In the genomic region with DNA sequence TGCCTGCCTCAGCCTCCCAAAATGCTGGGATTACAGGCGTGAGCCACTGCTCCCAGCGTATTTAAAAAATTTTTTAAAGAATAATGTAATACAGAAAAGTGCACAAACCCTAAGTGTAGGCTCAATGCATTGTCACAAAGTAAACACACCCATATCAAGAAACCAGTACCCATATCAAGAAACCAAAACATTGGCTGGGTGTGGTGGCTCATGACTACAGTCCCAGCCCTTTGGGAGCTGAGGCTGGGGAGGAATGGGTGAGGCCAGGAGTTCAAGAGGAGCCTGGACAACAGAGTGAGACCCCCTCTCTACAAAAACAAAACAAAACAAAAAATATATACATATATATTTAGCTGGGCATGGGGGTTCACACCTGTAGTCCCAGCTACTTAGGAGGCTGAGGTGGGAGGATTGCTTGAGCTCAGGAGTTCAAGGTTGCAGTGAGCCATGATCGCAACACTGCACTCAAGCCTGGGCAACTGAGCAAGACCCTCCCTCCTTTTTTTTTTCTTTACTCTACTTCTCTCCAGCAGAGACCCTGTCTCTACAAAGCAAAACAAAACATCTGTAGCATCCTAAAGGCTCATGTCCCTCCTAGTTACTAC, we compare ENCODE assay signal across 26 cellular contexts. TPM values are rescaled to one million over a fixed set of nuclear protein-coding genes. Genes with fewer than 3 reads are reported as not detected.
DNase-seq lines count a peak whose midpoint lies in the region; ATAC-seq, FAIRE-seq and TF ChIP-seq lines count a peak whose summit lies in the region.
"Had no signal": no experiment of that assay in that cellular context is flagged by ENCODE, and none has a peak within 500 bp of the region (broad histone marks: within the 10 kb centered on the region; RNA-seq: fewer than 3 reads in every experiment).

No MANE protein-coding gene starts in this region.

- no peak overlapping the region for H3K4me3 Mint-ChIP-seq in activated naive CD4-positive, alpha-beta T cell treated with anti-CD3 and anti-CD28 coated beads for 36 hours
- H3K4me3 Mint-ChIP-seq: B cell; CD8-positive, alpha-beta T cell; HFFc6 had no signal

- H3K4me1 ChIP-seq in right cardiac atrium (ENCODE audit: control insufficient read depth, insufficient read depth, low read length) (no peaks in the 10 kb centered on the region), heart left ventricle (no peaks in the 10 kb centered on the region), K562 (replicated peaks in 1 of 2; ENCODE audit: control insufficient read depth in 2 of 2, insufficient read depth in 2 of 2, low read length in 2 of 2) (peaks cover 0 to 15% of the 10 kb centered on the region in 2 experiments; a peak in 2 of 5 replicates), small intestine (ENCODE audit: control insufficient read depth in 2 of 2, insufficient read depth in 1 of 2, low read depth in 1 of 2, low read length in 1 of 2) (no peaks in the 10 kb centered on the region)
- H3K4me1 ChIP-seq: Caco-2 had no signal

- no peak overlapping the region for H3K27ac ChIP-seq in right cardiac atrium (ENCODE audit: low read length)
- H3K27ac ChIP-seq in heart left ventricle = no peak overlapping the region
- H3K27ac ChIP-seq in K562 (ENCODE audit: extremely low read depth, low read depth, low read length) = no peak overlapping the region
- H3K27ac ChIP-seq in small intestine (ENCODE audit: low read depth in 1 of 2, low read length in 1 of 2) = no peak overlapping the region
- H3K27ac ChIP-seq: 22Rv1, BLaER1, C4-2B, GM23248 had no signal

- H3K4me3 ChIP-seq in right cardiac atrium (ENCODE audit: low read length) = no peak overlapping the region
- no peak overlapping the region for H3K4me3 ChIP-seq in heart left ventricle
- H3K4me3 ChIP-seq in K562 = no peak overlapping the region
- no peak overlapping the region for H3K4me3 ChIP-seq in small intestine (ENCODE audit: low read depth in 1 of 2, low read length in 2 of 2)
- H3K4me3 ChIP-seq: BLaER1, GM12878, GM23248 had no signal

- FAIRE-seq in K562 (lab: Jason Lieb, UNC) (no peak), small intestine (lab: Jason Lieb, UNC) (no peak)
- FAIRE-seq: A204.1, D721Med, GM12878, GM19239, H1 had no signal

- no peaks in the 10 kb centered on the region for H3K27me3 ChIP-seq in right cardiac atrium (ENCODE audit: control insufficient read depth, insufficient read depth)
- H3K27me3 ChIP-seq in heart left ventricle = no peaks in the 10 kb centered on the region
- H3K27me3 ChIP-seq in K562 (ENCODE audit: control insufficient read depth in 2 of 2, insufficient read depth in 2 of 2, low read length in 2 of 2) = no peaks in the 10 kb centered on the region
- no peaks in the 10 kb centered on the region for H3K27me3 ChIP-seq in small intestine (ENCODE audit: control insufficient read depth in 2 of 2, insufficient read depth in 2 of 2, low read length in 2 of 2)
- H3K27me3 ChIP-seq: BLaER1 had no signal

- H3K36me3 ChIP-seq in heart left ventricle = no peaks in the 10 kb centered on the region
- no peaks in the 10 kb centered on the region for H3K36me3 ChIP-seq in K562 (ENCODE audit: control insufficient read depth, insufficient read depth, low read length)
- H3K36me3 ChIP-seq in small intestine (ENCODE audit: control insufficient read depth in 2 of 2, insufficient read depth in 2 of 2, low read length in 2 of 2) = no peaks in the 10 kb centered on the region
- H3K36me3 ChIP-seq: BLaER1 had no signal

- POLR2A ChIA-PET in K562 (lab: Yijun Ruan, JAX) = interaction anchor here (0.5 to 0.8 kb wide), 2 partner anchors 225 to 925 kb away, joined by 3 read pairs; no protein-coding TSS in a partner anchor

- intact Hi-C loops in right cardiac atrium (cut with DNase I) (no loop called here), heart left ventricle (cut with DNase I) (loop anchor here in 1 of 10 donors (10.0 kb wide), 1 partner anchor 57 kb away; the partner anchor contains the start of gene ZNF785), K562 (cut with micrococcal nuclease) (no loop called here)
- intact Hi-C loops in activated naive CD4-positive, alpha-beta T cell treated with anti-CD3 and anti-CD28 coated beads for 36 hours (cut with micrococcal nuclease) = no loop called here

- H2AFZ ChIP-seq in K562 (ENCODE audit: low read depth, low read length) = no peak overlapping the region
- H2AFZ ChIP-seq: GM23248 had no signal

- CTCF ChIA-PET in K562 (lab: Yijun Ruan, JAX; ENCODE audit: low intra/inter-chr PET ratio) = no interaction called here
- CTCF ChIA-PET in activated naive CD4-positive, alpha-beta T cell treated with anti-CD3 and anti-CD28 coated beads for 36 hours (lab: Charles Lee) = interaction anchor here (0.7 to 1.2 kb wide), 2 partner anchors 9 to 52 kb away, joined by 3 read pairs; no protein-coding TSS in a partner anchor

- H3K79me2 ChIP-seq in K562 (ENCODE audit: control insufficient read depth, insufficient read depth, low read length) = no peaks in the 10 kb centered on the region

- no TSS peak for BruUV-seq in K562 (replicated peaks; lab: Mats Ljungman, UMichigan)

- H3K4me2 ChIP-seq in K562 (ENCODE audit: insufficient read depth, low read length) = no peak overlapping the region
- H3K4me2 ChIP-seq: BLaER1 had no signal

- WGBS in right cardiac atrium = 78% methylated on average over 3 of the region's 3 CpGs
- 77 to 94% (median 88%) methylated on average over 3 of the region's 3 CpGs for WGBS in heart left ventricle, 4 donors
- WGBS in K562 (ENCODE audit: insufficient coverage, low coverage, missing lambda C conversion rate) = 44% methylated on average over 3 of the region's 3 CpGs
- 80 to 90% (median 83%) methylated on average over 3 of the region's 3 CpGs for WGBS in small intestine, 3 donors

- no peak for TF ChIP-seq CTCF in heart left ventricle (IDR thresholded peaks at IDR 0.05)
- no peak for TF ChIP-seq CTCF in K562 (IDR thresholded peaks at IDR 0.05 in 2 of 3, conservative IDR thresholded peaks at IDR 0.05 in 1 of 3; ENCODE audit: insufficient read depth in 2 of 3, low read depth in 1 of 3, low read length in 3 of 3)

- DNase-seq in right cardiac atrium (no peak), heart left ventricle (no peak), K562 (ENCODE audit: extremely low read depth in 1 of 4, low spot score in 3 of 4) (no peak), small intestine (peak; percentile 21), NCI-H510A treated with DMSO at 0.1 percent for 48 hours (lab: John Stamatoyannopoulos, UW) (no peak)
- DNase-seq in activated naive CD4-positive, alpha-beta T cell treated with anti-CD3 and anti-CD28 coated beads for 36 hours = no peak
- DNase-seq: Caco-2; CD4-positive, CD25-positive, alpha-beta regulatory T cell; CD8-positive, alpha-beta T cell; DMS 273 treated with DMSO at 0.1 percent for 48 hours; DMS79; EL; GDM1; GM23248; H7; HFFc6 had no signal

- in situ Hi-C loops in K562 (cut with MboI) = loop anchor here (25.0 kb wide), 2 partner anchors 429 to 1179 kb away; partner anchors contain the start of genes BOLA2, SLX1B and SULT1A4

- H3K9me1 ChIP-seq in K562 (ENCODE audit: control insufficient read depth, insufficient read depth, low read length) = no peaks in the 10 kb centered on the region

- TF ChIP-seq POLR2A in heart left ventricle (IDR thresholded peaks at IDR 0.05) = no peak
- TF ChIP-seq POLR2A in K562 (conservative IDR thresholded peaks at IDR 0.05) = no peak

- H3K27me3 Mint-ChIP-seq in activated naive CD4-positive, alpha-beta T cell treated with anti-CD3 and anti-CD28 coated beads for 36 hours (ENCODE audit: low read depth) = no peaks in the 10 kb centered on the region
- H3K27me3 Mint-ChIP-seq: B cell; CD4-positive, CD25-positive, alpha-beta regulatory T cell had no signal

- TF ChIP-seq EP300 in K562 (IDR thresholded peaks at IDR 0.05; ENCODE audit: low read length) = no peak

- no peaks in the 10 kb centered on the region for H3K9me3 Mint-ChIP-seq in activated naive CD4-positive, alpha-beta T cell treated with anti-CD3 and anti-CD28 coated beads for 36 hours
- H3K9me3 Mint-ChIP-seq: CD4-positive, CD25-positive, alpha-beta regulatory T cell; CD8-positive, alpha-beta T cell; HFFc6 had no signal

- ATAC-seq in right cardiac atrium (peak; percentile 29 to 81), heart left ventricle (no peak), K562 (no peak)
- ATAC-seq: CD8-positive, alpha-beta T cell; GM12878; HCT116 had no signal

- H3K4me1 Mint-ChIP-seq in activated naive CD4-positive, alpha-beta T cell treated with anti-CD3 and anti-CD28 coated beads for 36 hours (ENCODE audit: low read depth) = peaks cover under 1% of the 10 kb centered on the region
- H3K4me1 Mint-ChIP-seq: B cell had no signal

- H3K9ac ChIP-seq in K562 (ENCODE audit: insufficient read depth in 1 of 2, low read depth in 2 of 2, low read length in 2 of 2) = no peak overlapping the region; a peak in 1 of 4 replicates
- H3K9ac ChIP-seq: BLaER1, GM23248 had no signal

- no peaks in the 10 kb centered on the region for H3K36me3 Mint-ChIP-seq in activated naive CD4-positive, alpha-beta T cell treated with anti-CD3 and anti-CD28 coated beads for 36 hours (ENCODE audit: low read depth)
- H3K36me3 Mint-ChIP-seq: CD4-positive, CD25-positive, alpha-beta regulatory T cell; CD8-positive, alpha-beta T cell had no signal

- no peak overlapping the region for H3K27ac Mint-ChIP-seq in activated naive CD4-positive, alpha-beta T cell treated with anti-CD3 and anti-CD28 coated beads for 36 hours
- H3K27ac Mint-ChIP-seq: B cell; CD4-positive, CD25-positive, alpha-beta regulatory T cell; CD8-positive, alpha-beta T cell; HFFc6 had no signal

- H4K20me1 ChIP-seq in K562 (replicated peaks; ENCODE audit: control insufficient read depth, insufficient read depth, low read length) = no peaks in the 10 kb centered on the region
- H4K20me1 ChIP-seq: BLaER1 had no signal

- no peaks in the 10 kb centered on the region for H3K9me3 ChIP-seq in right cardiac atrium (ENCODE audit: control insufficient read depth, low read length)
- H3K9me3 ChIP-seq in heart left ventricle = no peaks in the 10 kb centered on the region
- H3K9me3 ChIP-seq in K562 (replicated peaks; ENCODE audit: control insufficient read depth, insufficient read depth, low read depth, low read length) = no peaks in the 10 kb centered on the region
- no peaks in the 10 kb centered on the region for H3K9me3 ChIP-seq in small intestine (ENCODE audit: control insufficient read depth, low read depth)
- H3K9me3 ChIP-seq: BLaER1, Caco-2 had no signal

- no peak for TF ChIP-seq RAD21 in K562 (CRISPR knock-in tag; conservative IDR thresholded peaks at IDR 0.05 in 1 of 2, IDR thresholded peaks at IDR 0.05 in 1 of 2)

RNA-seq across cellular contexts. Expression of gene PRR14, which starts 9.3 kb away (rescaled TPM):
- total RNA-seq in right cardiac atrium (10 to 100 TPM; 22.9 to 27.6 (median 24.3) TPM), heart left ventricle (10 to 100 TPM; 12.3 to 26.6 (median 20.2) TPM), K562 (2014; rRNA removed) (15.6 and 20.2 TPM in 2 replicates), K562 (2014; rRNA removed; fragmentation: Illumina TruSeq; extraction: Trizol) (6.5 and 6.8 TPM in 2 replicates), K562 (2015; rRNA removed; fragmentation: Illumina TruSeq; extraction: Trizol) (11.5 and 12.5 TPM in 2 replicates), K562 (2021) (62.1 and 63.1 TPM in 2 replicates)
- polyA plus RNA-seq in right cardiac atrium (19.1 TPM), heart left ventricle (10 to 100 TPM; 22.9 to 25.0 TPM), K562 (2011; rRNA removed) (10.0 and 13.0 TPM in 2 replicates), K562 (2014; fragmentation: Illumina TruSeq; extraction: Trizol) (23.8 and 38.3 TPM in 2 replicates), K562 (2014; fragmentation: Nextera tagmentation; extraction: Ambion mirVana) (1 to 10 TPM; 2.2 to 2.3 TPM), K562 (2014; rRNA removed) (20.5 and 26.7 TPM in 2 replicates), small intestine (100 to 1,000 TPM in 2 of 3 donors, 10 to 100 TPM in 1; 42.3 to 131 (median 123) TPM)
- total RNA-seq in K562 (2011; cell fraction: chromatin; rRNA removed; ENCODE audit: low replicate concordance) = 27.0 and 46.3 TPM in 2 replicates
- total RNA-seq in K562 (2011; cell fraction: nucleolus; rRNA removed) = 23.7 and 30.5 TPM in 2 replicates
- 29.4 and 33.8 TPM in 2 replicates for total RNA-seq in K562 (2011; cell fraction: nucleoplasm; rRNA removed)
- polyA plus RNA-seq in K562 (2011; cell fraction: cytosol; rRNA removed) = 6.7 and 10.3 TPM in 2 replicates
- 58.6 and 70.0 TPM in 2 replicates for polyA plus RNA-seq in K562 (2011; cell fraction: nucleus; rRNA removed)
- polyA plus RNA-seq in K562 (2012) = 29.3 and 46.6 TPM in 2 replicates
- polyA minus RNA-seq in K562 (2011; rRNA and poly(A)+ RNA removed) = 3.1 and 4.4 TPM in 2 replicates
- 7.0 and 17.7 TPM in 2 replicates for polyA minus RNA-seq in K562 (2011; cell fraction: cytosol; rRNA and poly(A)+ RNA removed)
- 14.7 and 23.4 TPM in 2 replicates for polyA minus RNA-seq in K562 (2011; cell fraction: nucleus; rRNA and poly(A)+ RNA removed)
- total RNA-seq in activated naive CD4-positive, alpha-beta T cell treated with anti-CD3 and anti-CD28 coated beads for 36 hours = 10 to 100 TPM; 50.6 to 52.4 TPM

RNA-seq across cellular contexts. Expression of gene FBRS, which starts 16.8 kb away (rescaled TPM):
- total RNA-seq in right cardiac atrium (10 to 100 TPM; 37.4 to 43.2 (median 38.4) TPM), heart left ventricle (10 to 100 TPM; 16.3 to 38.3 (median 31.9) TPM), K562 (2014; rRNA removed) (13.1 and 19.0 TPM in 2 replicates), K562 (2014; rRNA removed; fragmentation: Illumina TruSeq; extraction: Trizol) (6.9 and 8.1 TPM in 2 replicates), K562 (2015; rRNA removed; fragmentation: Illumina TruSeq; extraction: Trizol) (15.6 and 17.9 TPM in 2 replicates), K562 (2021) (50.1 and 59.5 TPM in 2 replicates)
- polyA plus RNA-seq in right cardiac atrium (30.4 TPM), heart left ventricle (10 to 100 TPM; 27.2 to 38.1 TPM), K562 (2011; rRNA removed) (5.4 and 11.8 TPM in 2 replicates), K562 (2014; fragmentation: Illumina TruSeq; extraction: Trizol) (21.7 and 32.6 TPM in 2 replicates), K562 (2014; fragmentation: Nextera tagmentation; extraction: Ambion mirVana) (under 1 TPM; 0.32 to 0.46 TPM), K562 (2014; rRNA removed) (21.9 and 25.1 TPM in 2 replicates), small intestine (10 to 100 TPM; 36.2 to 53.7 (median 41.6) TPM)
- 93.9 and 185 TPM in 2 replicates for total RNA-seq in K562 (2011; cell fraction: chromatin; rRNA removed; ENCODE audit: low replicate concordance)
- 89.2 and 107 TPM in 2 replicates for total RNA-seq in K562 (2011; cell fraction: nucleolus; rRNA removed)
- 100 and 120 TPM in 2 replicates for total RNA-seq in K562 (2011; cell fraction: nucleoplasm; rRNA removed)
- 4.5 and 5.9 TPM in 2 replicates for polyA plus RNA-seq in K562 (2011; cell fraction: cytosol; rRNA removed)
- polyA plus RNA-seq in K562 (2011; cell fraction: nucleus; rRNA removed) = 95.4 and 113 TPM in 2 replicates
- polyA plus RNA-seq in K562 (2012) = 30.9 and 42.6 TPM in 2 replicates
- 9.1 and 10.0 TPM in 2 replicates for polyA minus RNA-seq in K562 (2011; rRNA and poly(A)+ RNA removed)
- 10.9 and 11.7 TPM in 2 replicates for polyA minus RNA-seq in K562 (2011; cell fraction: cytosol; rRNA and poly(A)+ RNA removed)
- polyA minus RNA-seq in K562 (2011; cell fraction: nucleus; rRNA and poly(A)+ RNA removed) = 49.8 and 67.5 TPM in 2 replicates
- 10 to 100 TPM; 83.8 to 84.8 TPM for total RNA-seq in activated naive CD4-positive, alpha-beta T cell treated with anti-CD3 and anti-CD28 coated beads for 36 hours

RNA-seq across cellular contexts. Expression of gene ZNF689, which starts 31.3 kb away (rescaled TPM):
- total RNA-seq in right cardiac atrium = 1 to 10 TPM; 5.6 to 7.1 (median 6.3) TPM
- polyA plus RNA-seq in right cardiac atrium = 3.3 TPM
- total RNA-seq in heart left ventricle = 1 to 10 TPM; 4.0 to 7.9 (median 6.6) TPM
- 1 to 10 TPM; 2.7 to 4.9 TPM for polyA plus RNA-seq in heart left ventricle
- 6.2 and 13.7 TPM in 2 replicates for total RNA-seq in K562 (2011; cell fraction: chromatin; rRNA removed; ENCODE audit: low replicate concordance)
- 11.6 and 16.5 TPM in 2 replicates for total RNA-seq in K562 (2011; cell fraction: nucleolus; rRNA removed)
- total RNA-seq in K562 (2011; cell fraction: nucleoplasm; rRNA removed) = 7.8 and 9.5 TPM in 2 replicates
- total RNA-seq in K562 (2014; rRNA removed) = 11.4 and 14.6 TPM in 2 replicates
- total RNA-seq in K562 (2014; rRNA removed; fragmentation: Illumina TruSeq; extraction: Trizol) = 8.4 and 8.7 TPM in 2 replicates
- 12.0 and 12.1 TPM in 2 replicates for total RNA-seq in K562 (2015; rRNA removed; fragmentation: Illumina TruSeq; extraction: Trizol)
- total RNA-seq in K562 (2021) = 15.4 and 16.9 TPM in 2 replicates
- polyA plus RNA-seq in K562 (2011; rRNA removed) = 8.0 and 9.6 TPM in 2 replicates
- polyA plus RNA-seq in K562 (2011; cell fraction: cytosol; rRNA removed) = 8.9 and 19.1 TPM in 2 replicates
- polyA plus RNA-seq in K562 (2011; cell fraction: nucleus; rRNA removed) = 8.3 and 9.8 TPM in 2 replicates
- polyA plus RNA-seq in K562 (2012) = 7.8 and 9.0 TPM in 2 replicates
- 11.6 and 12.3 TPM in 2 replicates for polyA plus RNA-seq in K562 (2014; fragmentation: Illumina TruSeq; extraction: Trizol)
- polyA plus RNA-seq in K562 (2014; fragmentation: Nextera tagmentation; extraction: Ambion mirVana) = 1 to 10 TPM; 5.4 to 5.7 TPM
- polyA plus RNA-seq in K562 (2014; rRNA removed) = 10.2 and 10.8 TPM in 2 replicates
- polyA minus RNA-seq in K562 (2011; rRNA and poly(A)+ RNA removed) = 8.2 and 10.0 TPM in 2 replicates
- 11.1 TPM in 2 replicates for polyA minus RNA-seq in K562 (2011; cell fraction: cytosol; rRNA and poly(A)+ RNA removed)
- 7.8 and 8.9 TPM in 2 replicates for polyA minus RNA-seq in K562 (2011; cell fraction: nucleus; rRNA and poly(A)+ RNA removed)
- polyA plus RNA-seq in small intestine = 1 to 10 TPM; 5.7 to 7.2 (median 6.9) TPM
- 10 to 100 TPM; 10.7 to 11.5 TPM for total RNA-seq in activated naive CD4-positive, alpha-beta T cell treated with anti-CD3 and anti-CD28 coated beads for 36 hours

RNA-seq across cellular contexts. Expression of gene ZNF785, which starts 56.0 kb away (rescaled TPM):
- total RNA-seq in right cardiac atrium (1 to 10 TPM; 7.9 to 9.7 (median 9.2) TPM), heart left ventricle (10 to 100 TPM in 1 of 9 donors, 1 to 10 TPM in 8; 2.9 to 10.9 (median 4.8) TPM), K562 (2014; rRNA removed) (6.9 and 7.2 TPM in 2 replicates), K562 (2014; rRNA removed; fragmentation: Illumina TruSeq; extraction: Trizol) (4.6 and 4.8 TPM in 2 replicates), K562 (2015; rRNA removed; fragmentation: Illumina TruSeq; extraction: Trizol) (6.2 and 6.4 TPM in 2 replicates), K562 (2021) (9.7 and 11.6 TPM in 2 replicates)
- polyA plus RNA-seq in right cardiac atrium (4.3 TPM), heart left ventricle (1 to 10 TPM; 3.0 to 4.5 TPM), K562 (2011; rRNA removed) (10.6 and 12.4 TPM in 2 replicates), K562 (2014; fragmentation: Illumina TruSeq; extraction: Trizol) (4.7 and 5.0 TPM in 2 replicates), K562 (2014; fragmentation: Nextera tagmentation; extraction: Ambion mirVana) (under 1 TPM; 0.64 to 0.70 TPM), K562 (2014; rRNA removed) (11.0 and 12.4 TPM in 2 replicates), small intestine (1 to 10 TPM; 1.9 to 6.0 (median 2.2) TPM)
- total RNA-seq in K562 (2011; cell fraction: chromatin; rRNA removed; ENCODE audit: low replicate concordance) = 39.3 and 45.4 TPM in 2 replicates
- 37.5 and 42.2 TPM in 2 replicates for total RNA-seq in K562 (2011; cell fraction: nucleolus; rRNA removed)
- total RNA-seq in K562 (2011; cell fraction: nucleoplasm; rRNA removed) = 41.3 and 53.4 TPM in 2 replicates
- polyA plus RNA-seq in K562 (2011; cell fraction: cytosol; rRNA removed) = 10.0 and 13.3 TPM in 2 replicates
- polyA plus RNA-seq in K562 (2011; cell fraction: nucleus; rRNA removed) = 18.3 and 22.4 TPM in 2 replicates
- polyA plus RNA-seq in K562 (2012) = 6.7 and 11.9 TPM in 2 replicates
- polyA minus RNA-seq in K562 (2011; rRNA and poly(A)+ RNA removed) = 7.4 and 8.3 TPM in 2 replicates
- 4.4 and 4.9 TPM in 2 replicates for polyA minus RNA-seq in K562 (2011; cell fraction: cytosol; rRNA and poly(A)+ RNA removed)
- 13.5 and 16.0 TPM in 2 replicates for polyA minus RNA-seq in K562 (2011; cell fraction: nucleus; rRNA and poly(A)+ RNA removed)
- total RNA-seq in activated naive CD4-positive, alpha-beta T cell treated with anti-CD3 and anti-CD28 coated beads for 36 hours = 10 to 100 TPM; 11.9 to 13.2 TPM

RNA-seq across cellular contexts. Expression of gene SRCAP, which starts 57.5 kb away (rescaled TPM):
- total RNA-seq in right cardiac atrium (10 to 100 TPM; 43.5 to 61.2 (median 46.4) TPM), heart left ventricle (10 to 100 TPM; 30.2 to 51.2 (median 44.7) TPM), K562 (2014; rRNA removed) (16.0 and 16.3 TPM in 2 replicates), K562 (2014; rRNA removed; fragmentation: Illumina TruSeq; extraction: Trizol) (3.5 and 3.7 TPM in 2 replicates), K562 (2015; rRNA removed; fragmentation: Illumina TruSeq; extraction: Trizol) (5.8 and 7.9 TPM in 2 replicates), K562 (2021) (58.9 and 62.6 TPM in 2 replicates)
- polyA plus RNA-seq in right cardiac atrium (27.6 TPM), heart left ventricle (10 to 100 TPM; 22.9 to 23.8 TPM), K562 (2011; rRNA removed) (2.2 and 6.4 TPM in 2 replicates), K562 (2014; fragmentation: Illumina TruSeq; extraction: Trizol) (14.9 and 21.0 TPM in 2 replicates), K562 (2014; fragmentation: Nextera tagmentation; extraction: Ambion mirVana) (under 1 TPM; 0.21 to 0.53 TPM), K562 (2014; rRNA removed) (11.4 and 17.0 TPM in 2 replicates), small intestine (10 to 100 TPM in 1 of 3 donors, 1 to 10 TPM in 2; 1.6 to 23.0 (median 4.5) TPM)
- 89.8 and 132 TPM in 2 replicates for total RNA-seq in K562 (2011; cell fraction: chromatin; rRNA removed; ENCODE audit: low replicate concordance)
- total RNA-seq in K562 (2011; cell fraction: nucleolus; rRNA removed) = 44.6 and 46.2 TPM in 2 replicates
- 58.6 and 74.8 TPM in 2 replicates for total RNA-seq in K562 (2011; cell fraction: nucleoplasm; rRNA removed)
- polyA plus RNA-seq in K562 (2011; cell fraction: cytosol; rRNA removed) = 1.9 and 3.2 TPM in 2 replicates
- polyA plus RNA-seq in K562 (2011; cell fraction: nucleus; rRNA removed) = 18.6 and 29.8 TPM in 2 replicates
- polyA plus RNA-seq in K562 (2012) = 16.6 and 25.8 TPM in 2 replicates
- polyA minus RNA-seq in K562 (2011; rRNA and poly(A)+ RNA removed) = 11.0 and 11.9 TPM in 2 replicates
- polyA minus RNA-seq in K562 (2011; cell fraction: cytosol; rRNA and poly(A)+ RNA removed) = 21.7 and 27.4 TPM in 2 replicates
- polyA minus RNA-seq in K562 (2011; cell fraction: nucleus; rRNA and poly(A)+ RNA removed) = 17.2 and 20.0 TPM in 2 replicates
- 10 to 100 TPM; 52.3 to 55.2 TPM for total RNA-seq in activated naive CD4-positive, alpha-beta T cell treated with anti-CD3 and anti-CD28 coated beads for 36 hours

Comparison
In these comparisons a context has a peak if more than half of its experiments do, and no peak if none do; other contexts are left out.
1. ATAC-seq: peak in right cardiac atrium (2 of 2); none in heart left ventricle (0 of 4) and K562 (single experiment).